1 cellular context compared by ENCODE assay signal in the genomic region with DNA sequence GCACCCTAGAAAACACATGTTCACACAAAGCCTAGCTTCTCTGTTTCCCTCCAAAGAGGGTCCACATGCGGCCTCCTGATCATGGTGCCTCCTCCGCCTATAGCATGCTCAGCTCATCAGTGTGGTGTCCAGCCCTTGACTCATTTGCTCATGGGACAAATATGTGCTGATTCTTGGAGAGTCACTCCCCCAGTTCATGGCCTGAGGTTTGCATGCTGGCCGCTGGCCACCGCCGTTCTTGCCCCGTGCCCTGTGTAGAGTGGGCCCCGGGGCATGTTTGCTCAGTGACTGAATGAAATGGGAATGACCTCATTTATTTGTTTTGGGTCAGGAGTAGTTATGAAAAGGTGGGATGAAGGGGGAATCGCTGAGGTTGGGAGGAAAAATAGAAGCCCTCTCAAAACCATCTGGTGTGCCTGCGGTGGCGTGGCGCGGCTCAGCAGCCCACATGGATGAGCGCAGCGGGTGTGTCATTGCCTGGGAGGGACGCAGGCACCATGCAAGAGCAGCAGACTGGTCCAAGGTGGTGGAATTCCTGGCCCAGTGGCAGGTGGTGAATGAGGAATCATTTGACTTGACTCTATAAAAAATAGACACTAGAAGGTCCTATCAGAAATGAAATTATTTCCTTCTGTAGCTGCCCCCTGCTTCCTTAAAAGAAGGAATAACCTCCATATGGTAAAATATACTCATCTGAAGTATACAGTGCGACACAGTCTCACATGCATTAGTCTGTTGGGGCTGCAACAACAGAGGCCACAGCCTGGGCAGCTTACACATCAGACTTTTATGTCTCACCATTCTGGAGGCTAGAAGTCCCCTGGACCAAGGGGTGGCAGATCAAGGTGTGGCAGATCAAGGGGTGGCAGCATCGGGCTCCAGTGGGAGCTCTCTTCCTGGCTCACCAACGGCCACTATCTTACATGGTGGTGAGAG.
TF ChIP-seq lines count a peak whose summit lies in the region.

No MANE protein-coding gene starts in this region.

TF ChIP-seq in HepG2, 621 proteins besides CTCF, POLR2A, EP300 and RAD21 (continued from another document):
- peak; percentile 24; the same call in 1 of the 2 replicates for TF ChIP-seq TGIF2 (CRISPR knock-in tag; IDR thresholded peaks at IDR 0.05)
- TF ChIP-seq CHCHD3 (CRISPR knock-in tag; IDR thresholded peaks at IDR 0.05) = no peak
- peak; percentile 86 for TF ChIP-seq MED1 (CRISPR knock-in tag; IDR thresholded peaks at IDR 0.05)
- TF ChIP-seq ETV5 (CRISPR knock-in tag; IDR thresholded peaks at IDR 0.05; ENCODE audit: borderline replicate concordance) = peak; percentile 50; the same call in 1 of the 2 replicates
- TF ChIP-seq ZC3H13 (CRISPR knock-in tag; IDR thresholded peaks at IDR 0.05) = 0 out of 2 replicates have a peak, but pooled peaks have one; percentile 62
- peak; percentile 72; the same call in 1 of the 2 replicates for TF ChIP-seq MIXL1 (CRISPR knock-in tag; IDR thresholded peaks at IDR 0.05)
- TF ChIP-seq, protein P1, sequence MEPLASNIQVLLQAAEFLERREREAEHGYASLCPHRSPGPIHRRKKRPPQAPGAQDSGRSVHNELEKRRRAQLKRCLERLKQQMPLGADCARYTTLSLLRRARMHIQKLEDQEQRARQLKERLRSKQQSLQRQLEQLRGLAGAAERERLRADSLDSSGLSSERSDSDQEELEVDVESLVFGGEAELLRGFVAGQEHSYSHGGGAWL (CRISPR knock-in tag; IDR thresholded peaks at IDR 0.05) = 0 out of 2 replicates have a peak, but pooled peaks have one; percentile 27
- 0 out of 2 replicates have a peak, but pooled peaks have one; percentile 64 for TF ChIP-seq ZSCAN30 (CRISPR knock-in tag; IDR thresholded peaks at IDR 0.05)
- TF ChIP-seq MTA1 (CRISPR knock-in tag; IDR thresholded peaks at IDR 0.05; ENCODE audit: borderline replicate concordance) = peak; percentile 80; the same call in 1 of the 2 replicates
